ENCODE assay signal across 10 cellular contexts in the genomic region with DNA sequence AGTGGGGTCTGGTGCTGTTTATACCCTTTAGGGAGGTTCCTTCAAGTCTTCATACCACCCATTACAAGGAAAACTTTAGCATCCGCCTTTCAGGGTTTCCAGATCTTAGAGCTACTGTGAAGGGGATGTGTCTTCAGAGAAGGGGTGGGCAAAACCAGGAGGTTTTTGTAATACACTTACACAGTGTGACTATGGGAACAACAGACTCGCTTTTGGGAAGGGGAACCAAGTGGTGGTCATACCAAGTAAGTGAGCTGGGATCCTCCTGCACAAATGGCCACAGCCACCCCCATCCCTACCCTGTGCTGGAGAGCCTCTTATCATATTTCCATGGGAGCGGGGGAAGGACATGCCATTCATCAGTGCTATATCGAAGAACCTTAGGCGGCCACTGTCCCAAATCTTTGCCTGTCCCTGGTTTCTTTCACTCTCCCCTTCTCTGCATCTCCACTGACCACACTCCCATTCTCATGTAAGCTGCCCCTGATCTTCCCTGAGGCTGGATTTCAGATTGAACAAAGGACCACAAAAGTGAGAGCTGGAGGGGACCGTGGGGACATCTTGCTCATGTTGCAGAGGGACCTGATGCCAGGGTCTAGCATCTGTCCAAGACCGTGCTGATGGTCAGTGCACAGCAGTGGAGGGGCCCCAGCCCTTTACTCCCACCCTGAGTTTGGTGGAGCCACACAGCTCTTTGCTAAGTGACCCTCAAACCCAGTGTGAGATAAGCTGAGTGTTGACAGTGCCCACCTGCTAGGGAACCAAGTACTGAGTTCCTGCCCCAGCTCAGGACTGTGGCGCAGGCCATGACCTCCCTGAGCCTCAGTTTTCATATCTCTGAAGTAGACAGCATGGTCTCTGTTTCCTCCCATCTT. TPM values are rescaled to one million over a fixed set of nuclear protein-coding genes. Genes with fewer than 3 reads are reported as not detected.
DNase-seq lines count a peak whose midpoint lies in the region; ATAC-seq and TF ChIP-seq lines count a peak whose summit lies in the region.
"Had no signal": no experiment of that assay in that cellular context is flagged by ENCODE, and none has a peak within 500 bp of the region (broad histone marks: within the 10 kb centered on the region; RNA-seq: fewer than 3 reads in every experiment).

No MANE protein-coding gene starts in this region.

- no peaks in the 10 kb centered on the region for H3K9me3 Mint-ChIP-seq in natural killer cell treated with Interleukin-12 subunit alpha and Interleukin-12 subunit beta and Interleukin-15 and Interleukin-18, amount 100 ng/mL, for 72 hours
- no peaks in the 10 kb centered on the region for H3K9me3 Mint-ChIP-seq in natural killer cell
- no peaks in the 10 kb centered on the region for H3K9me3 Mint-ChIP-seq in activated naive CD8-positive, alpha-beta T cell treated with anti-CD3 and anti-CD28 coated beads, Interleukin-2, amount 50 U/mL, for 24 hours

- peaks cover 20% of the 10 kb centered on the region for H3K36me3 Mint-ChIP-seq in natural killer cell treated with Interleukin-12 subunit alpha and Interleukin-12 subunit beta and Interleukin-15 and Interleukin-18, amount 100 ng/mL, for 72 hours
- H3K36me3 Mint-ChIP-seq in natural killer cell, result peaks cover 10% of the 10 kb centered on the region
- peaks cover 92% of the 10 kb centered on the region for H3K36me3 Mint-ChIP-seq in activated naive CD8-positive, alpha-beta T cell treated with anti-CD3 and anti-CD28 coated beads, Interleukin-2, amount 50 U/mL, for 24 hours (ENCODE audit: low read depth)

- peaks cover 44 to 81% of the 10 kb centered on the region in 2 donors for H3K4me1 Mint-ChIP-seq in natural killer cell treated with Interleukin-12 subunit alpha and Interleukin-12 subunit beta and Interleukin-15 and Interleukin-18, amount 100 ng/mL, for 72 hours (ENCODE audit: low read depth in 2 of 2)
- peaks cover 38 to 51% of the 10 kb centered on the region in 2 donors for H3K4me1 Mint-ChIP-seq in natural killer cell
- H3K4me1 Mint-ChIP-seq in activated naive CD8-positive, alpha-beta T cell treated with anti-CD3 and anti-CD28 coated beads, Interleukin-2, amount 50 U/mL, for 24 hours, result peaks cover 96% of the 10 kb centered on the region

- H3K9me3 ChIP-seq in mononuclear cell (ENCODE audit: low read depth, low read length), result no peaks in the 10 kb centered on the region

- H3K4me1 ChIP-seq in mononuclear cell (ENCODE audit: insufficient read depth, low read length), result peaks cover 59% of the 10 kb centered on the region
- H3K4me1 ChIP-seq: parathyroid adenoma had no signal

- H3K27me3 ChIP-seq in mononuclear cell (ENCODE audit: insufficient read depth, low read length), result no peaks in the 10 kb centered on the region

- peak overlapping the region; percentile 5 for H3K4me3 ChIP-seq in mononuclear cell (ENCODE audit: low read length)

- no peak for TF ChIP-seq CTCF in natural killer cell (IDR thresholded peaks at IDR 0.05)

- peak overlapping the region; percentile 56 to 98 for H3K27ac Mint-ChIP-seq in natural killer cell treated with Interleukin-12 subunit alpha and Interleukin-12 subunit beta and Interleukin-15 and Interleukin-18, amount 100 ng/mL, for 72 hours
- peak overlapping the region in 1 of 2 donors; percentile 58 for H3K27ac Mint-ChIP-seq in natural killer cell
- H3K27ac Mint-ChIP-seq in activated naive CD8-positive, alpha-beta T cell treated with anti-CD3 and anti-CD28 coated beads, Interleukin-2, amount 50 U/mL, for 24 hours, result peak overlapping the region; percentile 96

- H3K4me3 Mint-ChIP-seq in natural killer cell treated with Interleukin-12 subunit alpha and Interleukin-12 subunit beta and Interleukin-15 and Interleukin-18, amount 100 ng/mL, for 72 hours, result peak overlapping the region; percentile 72
- no peak overlapping the region for H3K4me3 Mint-ChIP-seq in natural killer cell
- H3K4me3 Mint-ChIP-seq in activated naive CD8-positive, alpha-beta T cell treated with anti-CD3 and anti-CD28 coated beads, Interleukin-2, amount 50 U/mL, for 24 hours, result peak overlapping the region; percentile 86

- intact Hi-C loops in natural killer cell (cut with micrococcal nuclease), result loop anchor here (2.0 kb wide), 1 partner anchor 19 kb away; no protein-coding TSS in a partner anchor

- H3K27me3 Mint-ChIP-seq in natural killer cell treated with Interleukin-12 subunit alpha and Interleukin-12 subunit beta and Interleukin-15 and Interleukin-18, amount 100 ng/mL, for 72 hours, result no peaks in the 10 kb centered on the region
- no peaks in the 10 kb centered on the region for H3K27me3 Mint-ChIP-seq in natural killer cell (ENCODE audit: low read depth in 2 of 2)
- no peaks in the 10 kb centered on the region for H3K27me3 Mint-ChIP-seq in activated naive CD8-positive, alpha-beta T cell treated with anti-CD3 and anti-CD28 coated beads, Interleukin-2, amount 50 U/mL, for 24 hours

- DNase-seq in natural killer cell treated with Interleukin-12 subunit alpha and Interleukin-12 subunit beta and Interleukin-15 and Interleukin-18, amount 100 ng/mL, for 72 hours (ENCODE audit: low spot score), result no peak
- DNase-seq in natural killer cell, result no peak
- no peak for DNase-seq in activated naive CD8-positive, alpha-beta T cell treated with anti-CD3 and anti-CD28 coated beads, Interleukin-2, amount 50 U/mL, for 24 hours
- no peak for DNase-seq in DMS 273 treated with DMSO at 0.1 percent for 48 hours (lab: John Stamatoyannopoulos, UW)
- DNase-seq in NCI-H1092 (lab: John Stamatoyannopoulos, UW), result no peak
- DNase-seq in effector CD8-positive, alpha-beta T cell (lab: John Stamatoyannopoulos, UW), result no peak
- DNase-seq: COR-L47 had no signal

- ATAC-seq in natural killer cell treated with Interleukin-12 subunit alpha and Interleukin-12 subunit beta and Interleukin-15 and Interleukin-18, amount 100 ng/mL, for 72 hours, result peak in 1 of 2 donors; percentile 17
- ATAC-seq in natural killer cell (no peak), GM18861 (IDR thresholded peaks at IDR 0.05; ENCODE audit: unreplicated experiment) (no peak)
- ATAC-seq in activated naive CD8-positive, alpha-beta T cell treated with anti-CD3 and anti-CD28 coated beads, Interleukin-2, amount 50 U/mL, for 24 hours, result no peak

RNA-seq across cellular contexts. Expression of gene DAD1, which starts 51.4 kb away (rescaled TPM):
- total RNA-seq in natural killer cell treated with Interleukin-12 subunit alpha and Interleukin-12 subunit beta and Interleukin-15 and Interleukin-18, amount 100 ng/mL, for 72 hours, result 100 to 1,000 TPM; 147 to 221 TPM
- 10 to 100 TPM; 79.5 to 97.9 (median 92.8) TPM for total RNA-seq in natural killer cell
- 83.6 TPM for total RNA-seq in mononuclear cell
